Comparison of ENCODE assay signal across 19 cellular contexts in genomic region chr3:16494094-16494493, GRCh38. TPM values are rescaled to one million over a fixed set of nuclear protein-coding genes. Genes with fewer than 3 reads are reported as not detected.
DNase-seq lines count a peak whose midpoint lies in the region; ATAC-seq and TF ChIP-seq lines count a peak whose summit lies in the region.
"Had no signal": no experiment of that assay in that cellular context is flagged by ENCODE, and none has a peak within 500 bp of the region (broad histone marks: within the 10 kb centered on the region; RNA-seq: fewer than 3 reads in every experiment).

No MANE protein-coding gene starts in this region.

- no peak for ATAC-seq in CD4-positive, alpha-beta T cell (ENCODE audit: poor library complexity)
- no peak for ATAC-seq in activated naive CD8-positive, alpha-beta T cell treated with anti-CD3 and anti-CD28 coated beads, Interleukin-2, amount 50 U/mL, for 24 hours
- no peak for ATAC-seq in stimulated activated effector memory CD8-positive, alpha-beta T cell treated with anti-CD3 and anti-CD28 coated beads, Interleukin-12 subunit alpha, Interleukin-12 subunit beta, amount 100 ng/mL, for 72 hours
- ATAC-seq in WTC11 (no peak), GM19324 (IDR thresholded peaks at IDR 0.05; ENCODE audit: low FRiP score, unreplicated experiment) (no peak)
- ATAC-seq: CD8-positive, alpha-beta T cell; Panc1 had no signal

- DNase-seq in activated T-cell treated with anti-CD3 and anti-CD28 coated beads, Interleukin-2, amount 50 U/mL, for 24 hours: no peak
- no peak for DNase-seq in activated T-cell treated with anti-CD3 and anti-CD28 coated beads for 4 hours
- no peak for DNase-seq in CD4-positive, alpha-beta T cell
- no peak for DNase-seq in activated naive CD8-positive, alpha-beta T cell treated with anti-CD3 and anti-CD28 coated beads, Interleukin-2, amount 50 U/mL, for 24 hours
- DNase-seq in stimulated activated effector memory CD8-positive, alpha-beta T cell treated with anti-CD3 and anti-CD28 coated beads, Interleukin-12 subunit alpha, Interleukin-12 subunit beta, amount 100 ng/mL, for 72 hours (ENCODE audit: low spot score in 2 of 2): no peak
- no peak for DNase-seq in WTC11 (ENCODE audit: low spot score)
- DNase-seq in T1000 (lab: John Stamatoyannopoulos, UW): no peak
- DNase-seq: Calu3; CD8-positive, alpha-beta T cell; GM23248; NCI-H1436 treated with DMSO at 0.1 percent for 48 hours; NCI-H2029; NCI-H345; NCI-H524 treated with DMSO at 0.1 percent for 48 hours had no signal

- intact Hi-C loops in CD4-positive, alpha-beta T cell (cut with DNase I, micrococcal nuclease): no loop called here

- peaks cover 75% of the 10 kb centered on the region for H3K36me3 Mint-ChIP-seq in activated T-cell treated with anti-CD3 and anti-CD28 coated beads, Interleukin-2, amount 50 U/mL, for 24 hours (ENCODE audit: low read depth)
- peaks cover 59% of the 10 kb centered on the region for H3K36me3 Mint-ChIP-seq in CD4-positive, alpha-beta T cell (ENCODE audit: low read depth)
- H3K36me3 Mint-ChIP-seq in activated naive CD8-positive, alpha-beta T cell treated with anti-CD3 and anti-CD28 coated beads, Interleukin-2, amount 50 U/mL, for 24 hours (ENCODE audit: low read depth): peaks cover 62% of the 10 kb centered on the region
- H3K36me3 Mint-ChIP-seq in stimulated activated effector memory CD8-positive, alpha-beta T cell treated with anti-CD3 and anti-CD28 coated beads, Interleukin-12 subunit alpha, Interleukin-12 subunit beta, amount 100 ng/mL, for 72 hours: peaks cover 59% of the 10 kb centered on the region
- peaks cover 11% of the 10 kb centered on the region for H3K36me3 Mint-ChIP-seq in WTC11

- POLR2A ChIA-PET in CD4-positive, alpha-beta T cell (lab: Charles Lee): interaction anchor here (1.3 to 4.2 kb wide), 3 partner anchors 11 to 23 kb away, joined by 5 to 38 read pairs (median 6); no protein-coding TSS in a partner anchor
- POLR2A ChIA-PET in WTC11 (lab: Charles Lee): no interaction called here

- no peaks in the 10 kb centered on the region for H3K9me3 ChIP-seq in CD4-positive, alpha-beta T cell (ENCODE audit: control insufficient read depth, low read length)
- H3K9me3 ChIP-seq: HAP-1 had no signal

- no peaks in the 10 kb centered on the region for H3K27me3 ChIP-seq in CD4-positive, alpha-beta T cell (ENCODE audit: control insufficient read depth, insufficient read depth, low read length)

- no peaks in the 10 kb centered on the region for H3K27me3 Mint-ChIP-seq in activated T-cell treated with anti-CD3 and anti-CD28 coated beads, Interleukin-2, amount 50 U/mL, for 24 hours
- no peaks in the 10 kb centered on the region for H3K27me3 Mint-ChIP-seq in CD4-positive, alpha-beta T cell
- no peaks in the 10 kb centered on the region for H3K27me3 Mint-ChIP-seq in activated naive CD8-positive, alpha-beta T cell treated with anti-CD3 and anti-CD28 coated beads, Interleukin-2, amount 50 U/mL, for 24 hours
- peaks cover 46% of the 10 kb centered on the region for H3K27me3 Mint-ChIP-seq in WTC11 (ENCODE audit: low read depth)

- H3K27ac Mint-ChIP-seq in activated T-cell treated with anti-CD3 and anti-CD28 coated beads, Interleukin-2, amount 50 U/mL, for 24 hours: peak overlapping the region; percentile 7
- peak overlapping the region; percentile 58 for H3K27ac Mint-ChIP-seq in CD4-positive, alpha-beta T cell
- H3K27ac Mint-ChIP-seq in activated naive CD8-positive, alpha-beta T cell treated with anti-CD3 and anti-CD28 coated beads, Interleukin-2, amount 50 U/mL, for 24 hours: peak overlapping the region; percentile 33
- peak overlapping the region; percentile 43 for H3K27ac Mint-ChIP-seq in stimulated activated effector memory CD8-positive, alpha-beta T cell treated with anti-CD3 and anti-CD28 coated beads, Interleukin-12 subunit alpha, Interleukin-12 subunit beta, amount 100 ng/mL, for 72 hours
- H3K27ac Mint-ChIP-seq in WTC11: no peak overlapping the region

- TF ChIP-seq CTCF in CD4-positive, alpha-beta T cell (IDR thresholded peaks at IDR 0.05): no peak
- TF ChIP-seq CTCF in WTC11 (IDR thresholded peaks at IDR 0.05): no peak

- CTCF ChIA-PET in CD4-positive, alpha-beta T cell (lab: Charles Lee): interaction anchor here (0.6 kb wide), 1 partner anchor 226 kb away, joined by 3 read pairs; no protein-coding TSS in a partner anchor
- CTCF ChIA-PET in WTC11 (lab: Charles Lee): interaction anchor here (1.2 kb wide), 1 partner anchor 204 kb away, joined by 4 read pairs; no protein-coding TSS in a partner anchor

- no peaks in the 10 kb centered on the region for H3K9me3 Mint-ChIP-seq in activated T-cell treated with anti-CD3 and anti-CD28 coated beads, Interleukin-2, amount 50 U/mL, for 24 hours
- no peaks in the 10 kb centered on the region for H3K9me3 Mint-ChIP-seq in CD4-positive, alpha-beta T cell
- H3K9me3 Mint-ChIP-seq in activated naive CD8-positive, alpha-beta T cell treated with anti-CD3 and anti-CD28 coated beads, Interleukin-2, amount 50 U/mL, for 24 hours: no peaks in the 10 kb centered on the region
- no peaks in the 10 kb centered on the region for H3K9me3 Mint-ChIP-seq in stimulated activated effector memory CD8-positive, alpha-beta T cell treated with anti-CD3 and anti-CD28 coated beads, Interleukin-12 subunit alpha, Interleukin-12 subunit beta, amount 100 ng/mL, for 72 hours
- H3K9me3 Mint-ChIP-seq in WTC11: peaks cover 23% of the 10 kb centered on the region
- H3K9me3 Mint-ChIP-seq: CD8-positive, alpha-beta T cell had no signal

- H3K27ac ChIP-seq in CD4-positive, alpha-beta T cell (ENCODE audit: low read depth, low read length): no peak overlapping the region
- H3K27ac ChIP-seq: GM23248, HL-60, KMS-11 had no signal

- H3K4me3 Mint-ChIP-seq in activated T-cell treated with anti-CD3 and anti-CD28 coated beads, Interleukin-2, amount 50 U/mL, for 24 hours: no peak overlapping the region
- H3K4me3 Mint-ChIP-seq in CD4-positive, alpha-beta T cell: no peak overlapping the region
- no peak overlapping the region for H3K4me3 Mint-ChIP-seq in activated naive CD8-positive, alpha-beta T cell treated with anti-CD3 and anti-CD28 coated beads, Interleukin-2, amount 50 U/mL, for 24 hours
- H3K4me3 Mint-ChIP-seq in stimulated activated effector memory CD8-positive, alpha-beta T cell treated with anti-CD3 and anti-CD28 coated beads, Interleukin-12 subunit alpha, Interleukin-12 subunit beta, amount 100 ng/mL, for 72 hours: no peak overlapping the region
- H3K4me3 Mint-ChIP-seq in WTC11: no peak overlapping the region
- H3K4me3 Mint-ChIP-seq: CD8-positive, alpha-beta T cell had no signal

- H3K4me1 Mint-ChIP-seq in activated T-cell treated with anti-CD3 and anti-CD28 coated beads, Interleukin-2, amount 50 U/mL, for 24 hours (ENCODE audit: low read depth): peaks cover 65% of the 10 kb centered on the region
- peaks cover 63% of the 10 kb centered on the region for H3K4me1 Mint-ChIP-seq in CD4-positive, alpha-beta T cell (ENCODE audit: low read depth)
- peaks cover 55% of the 10 kb centered on the region for H3K4me1 Mint-ChIP-seq in activated naive CD8-positive, alpha-beta T cell treated with anti-CD3 and anti-CD28 coated beads, Interleukin-2, amount 50 U/mL, for 24 hours
- H3K4me1 Mint-ChIP-seq in stimulated activated effector memory CD8-positive, alpha-beta T cell treated with anti-CD3 and anti-CD28 coated beads, Interleukin-12 subunit alpha, Interleukin-12 subunit beta, amount 100 ng/mL, for 72 hours: peaks cover 74% of the 10 kb centered on the region
- H3K4me1 Mint-ChIP-seq in WTC11: peaks cover 30% of the 10 kb centered on the region

TF ChIP-seq in WTC11, 78 proteins besides CTCF, POLR2A, EP300 and RAD21:
- TF ChIP-seq ZNF396 (CRISPR knock-in tag; IDR thresholded peaks at IDR 0.05; ENCODE audit: borderline replicate concordance) (no peak), MYBL2 (CRISPR knock-in tag; IDR thresholded peaks at IDR 0.05) (no peak), TEAD4 (CRISPR knock-in tag; IDR thresholded peaks at IDR 0.05) (no peak)

RNA-seq across cellular contexts. Expression of gene RFTN1, which starts 19.4 kb away (rescaled TPM):
- total RNA-seq in CD4-positive, alpha-beta T cell: 10 to 100 TPM; 55.7 to 56.4 TPM
- 2.7 to 3.8 TPM (median 3.2 TPM) in 3 replicates for total RNA-seq in WTC11 (2021)

Comparison
In these comparisons a context has a peak if more than half of its experiments do, and no peak if none do; other contexts are left out.
1. RNA of gene RFTN1, which starts 19.4 kb away (total RNA-seq): 55.7 to 56.4 TPM in CD4-positive, alpha-beta T cell; 2.7 to 3.8 TPM in WTC11; every median in the first group is over 10 times any median in the second.